ENCODE assay signal across 15 cellular contexts in the genomic region with DNA sequence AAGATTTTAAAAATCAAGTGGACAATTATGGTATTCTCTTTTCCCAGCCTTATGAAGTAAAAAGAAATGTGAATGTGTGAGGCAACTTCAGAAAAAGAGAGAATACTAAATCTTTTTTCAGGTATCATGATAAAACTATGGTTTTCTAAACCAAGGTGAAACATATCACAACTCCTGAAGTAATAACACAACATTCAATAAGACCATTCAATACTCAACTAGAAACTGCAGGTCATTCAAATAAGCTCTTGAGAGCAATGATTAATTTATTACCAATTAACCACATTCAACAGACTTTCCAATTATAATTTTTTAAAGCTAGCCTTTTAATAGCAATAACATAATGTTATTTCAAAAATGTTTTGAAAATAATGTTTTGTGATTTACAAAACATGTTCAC. TPM values are rescaled to one million over a fixed set of nuclear protein-coding genes. Genes with fewer than 3 reads are reported as not detected.
DNase-seq lines count a peak whose midpoint lies in the region; ATAC-seq and TF ChIP-seq lines count a peak whose summit lies in the region.
"Had no signal": no experiment of that assay in that cellular context is flagged by ENCODE, and none has a peak within 500 bp of the region (broad histone marks: within the 10 kb centered on the region; RNA-seq: fewer than 3 reads in every experiment).

No MANE protein-coding gene starts in this region.

- H3K4me1 Mint-ChIP-seq in memory B cell (peaks cover 12% of the 10 kb centered on the region), T-cell (peaks cover 12 to 40% (median 39%) of the 10 kb centered on the region in 3 donors)

- H3K27me3 Mint-ChIP-seq in memory B cell (no peaks in the 10 kb centered on the region), T-cell (no peaks in the 10 kb centered on the region)
- H3K27me3 Mint-ChIP-seq: activated B cell treated with CpG ODN at 0.5 μM for 24 hours; activated naive CD8-positive, alpha-beta T cell treated with anti-CD3 and anti-CD28 coated beads for 36 hours; natural killer cell treated with Interleukin-12 subunit alpha and Interleukin-12 subunit beta and Interleukin-15 and Interleukin-18, amount 100 ng/mL, for 72 hours had no signal

- H3K4me3 Mint-ChIP-seq in memory B cell (no peak overlapping the region), T-cell (no peak overlapping the region)
- H3K4me3 Mint-ChIP-seq: activated B cell treated with CpG ODN at 0.5 μM for 24 hours; activated naive CD8-positive, alpha-beta T cell treated with anti-CD3 and anti-CD28 coated beads for 36 hours; CD14-positive monocyte had no signal

- H3K4me3 ChIP-seq in tibial artery, result no peak overlapping the region
- H3K4me3 ChIP-seq: transverse colon had no signal

- peaks cover 5 to 23% (median 8%) of the 10 kb centered on the region in 3 donors for H3K9me3 ChIP-seq in tibial artery

- no peak overlapping the region for H3K27ac ChIP-seq in tibial artery
- H3K27ac ChIP-seq: foreskin keratinocyte, transverse colon had no signal

- peaks cover 28% of the 10 kb centered on the region for H3K36me3 Mint-ChIP-seq in memory B cell
- peaks cover 59% of the 10 kb centered on the region for H3K36me3 Mint-ChIP-seq in T-cell

- peak; percentile 56 for ATAC-seq in GM18870 (IDR thresholded peaks at IDR 0.05; ENCODE audit: unreplicated experiment)
- peak; percentile 71 for ATAC-seq in GM21619 (IDR thresholded peaks at IDR 0.05; ENCODE audit: unreplicated experiment)
- ATAC-seq in HG03135 (IDR thresholded peaks at IDR 0.05; ENCODE audit: unreplicated experiment), result peak; percentile 60
- ATAC-seq in memory B cell (ENCODE audit: low read depth), result no peak
- ATAC-seq in T-cell (replicated peaks in 1 of 4), result no peak
- ATAC-seq: foreskin keratinocyte had no signal

- peaks cover 3 to 24% (median 5%) of the 10 kb centered on the region in 3 donors for H3K36me3 ChIP-seq in tibial artery

- CTCF ChIA-PET in T-cell (lab: Charles Lee), result no interaction called here

- H3K9me3 Mint-ChIP-seq in memory B cell (peaks cover 18% of the 10 kb centered on the region), T-cell (peaks cover 5 to 26% (median 20%) of the 10 kb centered on the region in 3 donors)

- no peak for DNase-seq in memory B cell (ENCODE audit: low spot score in 2 of 2)
- DNase-seq in MV-4-11 (lab: John Stamatoyannopoulos, UW), result no peak
- no peak for DNase-seq in T-cell
- no peak for DNase-seq in tibial artery
- DNase-seq: activated B cell treated with CpG ODN at 0.5 μM for 24 hours; activated naive CD8-positive, alpha-beta T cell treated with anti-CD3 and anti-CD28 coated beads for 36 hours; foreskin keratinocyte; NCI-H2029; NCI-H774; transverse colon had no signal

- no peaks in the 10 kb centered on the region for H3K4me1 ChIP-seq in tibial artery
- H3K4me1 ChIP-seq: foreskin keratinocyte, transverse colon had no signal

- H3K27ac Mint-ChIP-seq in memory B cell (peak overlapping the region; percentile 62), T-cell (no peak overlapping the region)
- H3K27ac Mint-ChIP-seq: activated naive CD8-positive, alpha-beta T cell treated with anti-CD3 and anti-CD28 coated beads for 36 hours had no signal

- no peak for TF ChIP-seq CTCF in tibial artery (IDR thresholded peaks at IDR 0.05)

- no peaks in the 10 kb centered on the region for H3K27me3 ChIP-seq in tibial artery
- H3K27me3 ChIP-seq: foreskin keratinocyte, transverse colon had no signal

- POLR2A ChIA-PET in T-cell (lab: Charles Lee), result no interaction called here

- intact Hi-C loops in tibial artery (cut with DNase I; ENCODE audit: low total_unique reads), result no loop called here

RNA-seq across cellular contexts. Expression of a gene that starts 35.8 kb away (rescaled TPM):
- 10 to 100 TPM; 11.9 to 21.8 (median 16.1) TPM for total RNA-seq in T-cell

Comparison
In these comparisons a context has a peak if more than half of its experiments do, and no peak if none do; other contexts are left out.
1. ATAC-seq: peak in GM18870 (single experiment), GM21619 (single experiment) and HG03135 (single experiment); none in memory B cell (single experiment) and T-cell (0 of 4).